Comparison of ENCODE assay signal across 41 cellular contexts in the genomic region with DNA sequence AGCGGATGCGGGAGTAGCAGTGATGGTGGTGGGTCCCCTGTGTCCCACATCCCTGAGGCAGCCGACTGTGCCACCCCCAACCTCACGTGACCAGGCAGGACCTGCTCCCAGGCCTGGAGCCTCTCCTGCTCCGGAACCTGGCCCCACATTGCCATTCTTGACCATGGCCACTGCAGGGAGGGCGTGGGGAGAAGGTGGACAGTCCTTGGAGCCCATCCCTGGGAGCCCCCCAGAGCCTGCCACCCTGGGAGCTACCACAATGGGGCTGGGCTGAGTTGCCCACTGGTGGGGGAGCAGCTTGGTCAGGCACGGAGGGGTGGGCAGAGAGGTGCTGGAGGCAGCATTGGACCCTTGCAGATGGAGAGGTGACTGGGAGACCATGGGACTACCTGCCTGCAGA. TPM values are rescaled to one million over a fixed set of nuclear protein-coding genes. Genes with fewer than 3 reads are reported as not detected.
"Had no signal": no experiment of that assay in that cellular context is flagged by ENCODE, and none has a peak within 500 bp of the region (broad histone marks: within the 10 kb centered on the region; RNA-seq: fewer than 3 reads in every experiment).

No MANE protein-coding gene starts in this region.

- H3K4me1 Mint-ChIP-seq: activated CD4-positive, alpha-beta memory T cell treated with anti-CD3 and anti-CD28 coated beads, Interleukin-2, amount 10 ng/mL, durations not matched to agents 7 days and 5 days; activated CD8-positive, alpha-beta memory T cell treated with anti-CD3 and anti-CD28 coated beads, Interleukin-2, amount 10 ng/mL, durations not matched to agents 7 days and 5 days; activated naive CD4-positive, alpha-beta T cell treated with anti-CD3 and anti-CD28 coated beads, Interleukin-2, amount 50 U/mL, for 24 hours; activated naive CD8-positive, alpha-beta T cell treated with anti-CD3 and anti-CD28 coated beads, Interleukin-2, amount 10 ng/mL, durations not matched to agents 7 days and 5 days; activated T-helper 17 cell treated with anti-CD3 and anti-CD28 coated beads, Interleukin-2, amount 50 U/mL, for 72 hours had no signal

- H3K9me3 ChIP-seq: body of pancreas, breast epithelium had no signal

- DNase-seq: activated CD4-positive, alpha-beta memory T cell treated with anti-CD3 and anti-CD28 coated beads, Interleukin-2, amount 10 ng/mL, durations not matched to agents 7 days and 5 days; activated CD4-positive, alpha-beta T cell treated with anti-CD3 and anti-CD28 coated beads for 1 hour; activated CD4-positive, alpha-beta T cell treated with anti-CD3 and anti-CD28 coated beads for 48 hours; activated CD4-positive, CD25-positive, alpha-beta regulatory T cell; activated CD8-positive, alpha-beta memory T cell treated with anti-CD3 and anti-CD28 coated beads for 24 hours; activated CD8-positive, alpha-beta memory T cell treated with anti-CD3 and anti-CD28 coated beads, Interleukin-2, amount 10 ng/mL, durations not matched to agents 7 days and 5 days; activated CD8-positive, alpha-beta memory T cell treated with anti-CD3 and anti-CD28 coated beads, Interleukin-2, amount 50 U/mL, for 48 hours; activated effector memory CD4-positive, alpha-beta T cell treated with anti-CD3 and anti-CD28 coated beads, Interleukin-2, amount 50 U/mL, for 16 hours; activated naive CD4-positive, alpha-beta T cell; activated naive CD8-positive, alpha-beta T cell treated with anti-CD3 and anti-CD28 coated beads, Interleukin-2, amount 10 ng/mL, durations not matched to agents 7 days and 5 days; activated T-cell treated with anti-CD3 and anti-CD28 coated beads, Interleukin-2, amount 50 U/mL, for 48 hours; amygdala; body of pancreas; MM.1S; MV-4-11; NCI-H1092; NCI-H1436 treated with DMSO at 0.1 percent for 48 hours; NCI-H1694 treated with DMSO at 0.1 percent for 48 hours; NCI-H2029 treated with DMSO at 0.1 percent for 48 hours; NCI-H2107; NCI-H2171; NCI-H510A; NCI-H526; NCI-H748 treated with DMSO at 0.1 percent for 48 hours; NK-92 treated with Interleukin-12 subunit alpha and Interleukin-12 subunit beta, amount 100 ng/mL, for 24 hours; PC-9; SIG-M5; T-helper 1 cell; T-helper 2 cell; T1000; WERI-Rb-1 had no signal

- ATAC-seq: activated CD8-positive, alpha-beta memory T cell treated with anti-CD3 and anti-CD28 coated beads, Interleukin-2, amount 10 ng/mL, durations not matched to agents 7 days and 5 days; activated T-helper 17 cell treated with anti-CD3 and anti-CD28 coated beads, Interleukin-2, amount 50 U/mL, for 72 hours; body of pancreas; Right ventricle myocardium inferior; SK-N-SH treated with all-trans-retinoic acid at 6 μM for 48 hours had no signal

- H3K9me3 Mint-ChIP-seq: activated CD4-positive, alpha-beta memory T cell treated with anti-CD3 and anti-CD28 coated beads, Interleukin-2, amount 10 ng/mL, durations not matched to agents 7 days and 5 days; activated naive CD4-positive, alpha-beta T cell treated with anti-CD3 and anti-CD28 coated beads, Interleukin-2, amount 50 U/mL, for 24 hours; activated naive CD8-positive, alpha-beta T cell treated with anti-CD3 and anti-CD28 coated beads, Interleukin-2, amount 10 ng/mL, durations not matched to agents 7 days and 5 days; activated T-helper 17 cell treated with anti-CD3 and anti-CD28 coated beads, Interleukin-2, amount 50 U/mL, for 72 hours had no signal

- H3K27ac ChIP-seq: body of pancreas, breast epithelium, KMS-11, PC-9, RWPE1, WERI-Rb-1 had no signal

- H3K36me3 ChIP-seq: breast epithelium, WERI-Rb-1 had no signal

- H3K27ac Mint-ChIP-seq: activated CD4-positive, alpha-beta memory T cell treated with anti-CD3 and anti-CD28 coated beads, Interleukin-2, amount 10 ng/mL, durations not matched to agents 7 days and 5 days; activated CD8-positive, alpha-beta memory T cell treated with anti-CD3 and anti-CD28 coated beads, Interleukin-2, amount 10 ng/mL, durations not matched to agents 7 days and 5 days; activated naive CD4-positive, alpha-beta T cell treated with anti-CD3 and anti-CD28 coated beads, Interleukin-2, amount 50 U/mL, for 24 hours; activated naive CD8-positive, alpha-beta T cell treated with anti-CD3 and anti-CD28 coated beads, Interleukin-2, amount 10 ng/mL, durations not matched to agents 7 days and 5 days; activated T-helper 17 cell treated with anti-CD3 and anti-CD28 coated beads, Interleukin-2, amount 50 U/mL, for 72 hours had no signal

- H3K27me3 ChIP-seq: body of pancreas, breast epithelium had no signal

- H3K4me3 Mint-ChIP-seq: activated CD4-positive, alpha-beta memory T cell treated with anti-CD3 and anti-CD28 coated beads, Interleukin-2, amount 10 ng/mL, durations not matched to agents 7 days and 5 days; activated CD8-positive, alpha-beta memory T cell treated with anti-CD3 and anti-CD28 coated beads, Interleukin-2, amount 10 ng/mL, durations not matched to agents 7 days and 5 days; activated naive CD4-positive, alpha-beta T cell treated with anti-CD3 and anti-CD28 coated beads, Interleukin-2, amount 50 U/mL, for 24 hours; activated naive CD8-positive, alpha-beta T cell treated with anti-CD3 and anti-CD28 coated beads, Interleukin-2, amount 10 ng/mL, durations not matched to agents 7 days and 5 days; activated T-helper 17 cell treated with anti-CD3 and anti-CD28 coated beads, Interleukin-2, amount 50 U/mL, for 72 hours had no signal

- H3K36me3 Mint-ChIP-seq: activated CD8-positive, alpha-beta memory T cell treated with anti-CD3 and anti-CD28 coated beads, Interleukin-2, amount 10 ng/mL, durations not matched to agents 7 days and 5 days; activated naive CD4-positive, alpha-beta T cell treated with anti-CD3 and anti-CD28 coated beads, Interleukin-2, amount 50 U/mL, for 24 hours; activated naive CD8-positive, alpha-beta T cell treated with anti-CD3 and anti-CD28 coated beads, Interleukin-2, amount 10 ng/mL, durations not matched to agents 7 days and 5 days had no signal

- H3K4me3 ChIP-seq: body of pancreas, breast epithelium, PC-9 had no signal

- H3K4me1 ChIP-seq: body of pancreas, breast epithelium had no signal

RNA-seq across cellular contexts. Expression of a gene that starts 36.8 kb away (rescaled TPM):
- total RNA-seq: activated CD4-positive, alpha-beta memory T cell treated with anti-CD3 and anti-CD28 coated beads, Interleukin-2, amount 10 ng/mL, durations not matched to agents 7 days and 5 days; activated CD8-positive, alpha-beta memory T cell treated with anti-CD3 and anti-CD28 coated beads, Interleukin-2, amount 10 ng/mL, durations not matched to agents 7 days and 5 days; activated naive CD8-positive, alpha-beta T cell treated with anti-CD3 and anti-CD28 coated beads, Interleukin-2, amount 10 ng/mL, durations not matched to agents 7 days and 5 days; activated T-helper 17 cell treated with anti-CD3 and anti-CD28 coated beads, Interleukin-2, amount 50 U/mL, for 72 hours; astrocyte; body of pancreas; breast epithelium; LHCN-M2; PC-9; Right ventricle myocardium inferior; SK-MEL-5 had no signal

RNA-seq across cellular contexts. Expression of a gene that starts 42.7 kb away (rescaled TPM):
- total RNA-seq: activated CD4-positive, alpha-beta memory T cell treated with anti-CD3 and anti-CD28 coated beads, Interleukin-2, amount 10 ng/mL, durations not matched to agents 7 days and 5 days; activated CD8-positive, alpha-beta memory T cell treated with anti-CD3 and anti-CD28 coated beads, Interleukin-2, amount 10 ng/mL, durations not matched to agents 7 days and 5 days; activated naive CD8-positive, alpha-beta T cell treated with anti-CD3 and anti-CD28 coated beads, Interleukin-2, amount 10 ng/mL, durations not matched to agents 7 days and 5 days; activated T-helper 17 cell treated with anti-CD3 and anti-CD28 coated beads, Interleukin-2, amount 50 U/mL, for 72 hours; astrocyte; body of pancreas; breast epithelium; LHCN-M2; PC-9; Right ventricle myocardium inferior; SK-MEL-5 had no signal
